In genomic region chr1:85068846-85069245, GRCh38 we compare ENCODE assay signal across 40 cellular contexts. TPM values are rescaled to one million over a fixed set of nuclear protein-coding genes. Genes with fewer than 3 reads are reported as not detected.
"Had no signal": no experiment of that assay in that cellular context is flagged by ENCODE, and none has a peak within 500 bp of the region (broad histone marks: within the 10 kb centered on the region; RNA-seq: fewer than 3 reads in every experiment).

No MANE protein-coding gene starts in this region.

- H3K4me1 Mint-ChIP-seq: activated naive CD4-positive, alpha-beta T cell treated with anti-CD3 and anti-CD28 coated beads, Interleukin-2, amount 50 U/mL, for 24 hours; activated naive CD8-positive, alpha-beta T cell treated with anti-CD3 and anti-CD28 coated beads for 36 hours; activated naive CD8-positive, alpha-beta T cell treated with anti-CD3 and anti-CD28 coated beads, Interleukin-2, amount 10 ng/mL, durations not matched to agents 7 days and 5 days; activated T-helper 17 cell treated with anti-CD3 and anti-CD28 coated beads, Interleukin-2, amount 50 U/mL, for 72 hours; brain; central memory CD8-positive, alpha-beta T cell had no signal

- H3K4me3 ChIP-seq: adrenal gland, ascending aorta, body of pancreas, breast epithelium, cardiac muscle cell had no signal

- H3K4me3 Mint-ChIP-seq: activated naive CD4-positive, alpha-beta T cell treated with anti-CD3 and anti-CD28 coated beads for 36 hours; activated naive CD4-positive, alpha-beta T cell treated with anti-CD3 and anti-CD28 coated beads, Interleukin-2, amount 10 ng/mL, durations not matched to agents 7 days and 5 days; activated naive CD4-positive, alpha-beta T cell treated with anti-CD3 and anti-CD28 coated beads, Interleukin-2, amount 50 U/mL, for 24 hours; activated naive CD8-positive, alpha-beta T cell; activated naive CD8-positive, alpha-beta T cell treated with anti-CD3 and anti-CD28 coated beads for 36 hours; activated naive CD8-positive, alpha-beta T cell treated with anti-CD3 and anti-CD28 coated beads, Interleukin-2, amount 10 ng/mL, durations not matched to agents 7 days and 5 days; activated T-cell treated with anti-CD3 and anti-CD28 coated beads, Interleukin-2, amount 50 U/mL, for 24 hours; activated T-cell treated with anti-CD3 and anti-CD28 coated beads, Interleukin-2, amount 50 U/mL, for 4 hours; activated T-cell treated with anti-CD3 and anti-CD28 coated beads, Interleukin-2, amount 50 U/mL, for 72 hours; activated T-helper 1 cell treated with anti-CD3 and anti-CD28 coated beads, Interleukin-12 subunit alpha, Interleukin-12 subunit beta, Interleukin-2, Interleukin-4 antibody, amounts not matched to agents 30 ng/mL and 10 ng/mL and 1 ng/mL, durations not matched to agents 14 hours and 24 hours and 36 hours; activated T-helper 17 cell treated with anti-CD3 and anti-CD28 coated beads, Interleukin-2, amount 50 U/mL, for 72 hours; brain; central memory CD8-positive, alpha-beta T cell had no signal

- H3K9me3 ChIP-seq: adrenal gland, ascending aorta, body of pancreas, breast epithelium had no signal

- H3K4me1 ChIP-seq: adrenal gland, ascending aorta, body of pancreas, breast epithelium had no signal

- H3K9me3 Mint-ChIP-seq: activated naive CD4-positive, alpha-beta T cell treated with anti-CD3 and anti-CD28 coated beads for 36 hours; activated naive CD4-positive, alpha-beta T cell treated with anti-CD3 and anti-CD28 coated beads, Interleukin-2, amount 10 ng/mL, durations not matched to agents 7 days and 5 days; activated naive CD4-positive, alpha-beta T cell treated with anti-CD3 and anti-CD28 coated beads, Interleukin-2, amount 50 U/mL, for 24 hours; activated naive CD4-positive, alpha-beta T cell treated with anti-CD3 and anti-CD28 coated beads, Interleukin-2, amount 50 U/mL, for 72 hours; activated naive CD8-positive, alpha-beta T cell treated with anti-CD3 and anti-CD28 coated beads for 36 hours; activated naive CD8-positive, alpha-beta T cell treated with anti-CD3 and anti-CD28 coated beads, Interleukin-2, amount 10 ng/mL, durations not matched to agents 7 days and 5 days; activated T-cell treated with anti-CD3 and anti-CD28 coated beads, Interleukin-2, amount 50 U/mL, for 24 hours; activated T-cell treated with anti-CD3 and anti-CD28 coated beads, Interleukin-2, amount 50 U/mL, for 4 hours; activated T-cell treated with anti-CD3 and anti-CD28 coated beads, Interleukin-2, amount 50 U/mL, for 72 hours; activated T-helper 1 cell treated with anti-CD3 and anti-CD28 coated beads, Interleukin-12 subunit alpha, Interleukin-12 subunit beta, Interleukin-2, Interleukin-4 antibody, amounts not matched to agents 30 ng/mL and 10 ng/mL and 1 ng/mL, durations not matched to agents 14 hours and 24 hours and 36 hours; activated T-helper 17 cell treated with anti-CD3 and anti-CD28 coated beads, Interleukin-2, amount 50 U/mL, for 72 hours; activated T-helper 2 cell treated with anti-CD3 and anti-CD28 coated beads, Interferon-gamma antibody, Interleukin-2, Interleukin-4, amounts not matched to agents 10 μg/mL and 5 μg/mL and 100 μg/mL, durations not matched to agents 14 hours and 24 hours and 36 hours; central memory CD8-positive, alpha-beta T cell had no signal

- H3K27ac ChIP-seq: adrenal gland, ascending aorta, body of pancreas, brain microvascular endothelial cell, breast epithelium, cardiac muscle cell had no signal

- H3K27me3 Mint-ChIP-seq: activated naive CD8-positive, alpha-beta T cell treated with anti-CD3 and anti-CD28 coated beads for 36 hours; activated T-cell treated with anti-CD3 and anti-CD28 coated beads, Interleukin-2, amount 50 U/mL, for 24 hours; brain; central memory CD8-positive, alpha-beta T cell had no signal

- FAIRE-seq: astrocyte, bronchial epithelial cell, colon had no signal

- H3K36me3 ChIP-seq: adrenal gland, ascending aorta, brain microvascular endothelial cell, breast epithelium, cardiac muscle cell had no signal

- H3K27ac Mint-ChIP-seq: activated naive CD4-positive, alpha-beta T cell treated with anti-CD3 and anti-CD28 coated beads for 36 hours; activated naive CD4-positive, alpha-beta T cell treated with anti-CD3 and anti-CD28 coated beads, Interleukin-2, amount 10 ng/mL, durations not matched to agents 7 days and 5 days; activated naive CD4-positive, alpha-beta T cell treated with anti-CD3 and anti-CD28 coated beads, Interleukin-2, amount 50 U/mL, for 24 hours; activated naive CD4-positive, alpha-beta T cell treated with anti-CD3 and anti-CD28 coated beads, Interleukin-2, amount 50 U/mL, for 72 hours; activated naive CD8-positive, alpha-beta T cell; activated naive CD8-positive, alpha-beta T cell treated with anti-CD3 and anti-CD28 coated beads for 36 hours; activated naive CD8-positive, alpha-beta T cell treated with anti-CD3 and anti-CD28 coated beads, Interleukin-2, amount 10 ng/mL, durations not matched to agents 7 days and 5 days; activated T-cell treated with anti-CD3 and anti-CD28 coated beads, Interleukin-2, amount 50 U/mL, for 24 hours; activated T-cell treated with anti-CD3 and anti-CD28 coated beads, Interleukin-2, amount 50 U/mL, for 72 hours; activated T-helper 1 cell treated with anti-CD3 and anti-CD28 coated beads, Interleukin-12 subunit alpha, Interleukin-12 subunit beta, Interleukin-2, Interleukin-4 antibody, amounts not matched to agents 30 ng/mL and 10 ng/mL and 1 ng/mL, durations not matched to agents 14 hours and 24 hours and 36 hours; activated T-helper 17 cell treated with anti-CD3 and anti-CD28 coated beads, Interleukin-2, amount 50 U/mL, for 72 hours; activated T-helper 2 cell treated with anti-CD3 and anti-CD28 coated beads, Interferon-gamma antibody, Interleukin-2, Interleukin-4, amounts not matched to agents 10 μg/mL and 5 μg/mL and 100 μg/mL, durations not matched to agents 14 hours and 24 hours and 36 hours; brain had no signal

- DNase-seq: activated effector memory CD4-positive, alpha-beta T cell treated with anti-CD3 and anti-CD28 coated beads, Interleukin-2, amount 50 U/mL, for 16 hours; activated effector memory CD4-positive, alpha-beta T cell treated with Interleukin-2 at 50 U/mL for 16 hours; activated gamma-delta T cell; activated gamma-delta T cell treated with Interleukin-2 at 50 U/mL for 16 hours; activated naive CD4-positive, alpha-beta T cell; activated naive CD4-positive, alpha-beta T cell treated with anti-CD3 and anti-CD28 coated beads for 36 hours; activated naive CD4-positive, alpha-beta T cell treated with anti-CD3 and anti-CD28 coated beads, Interleukin-2, amount 10 ng/mL, durations not matched to agents 7 days and 5 days; activated naive CD4-positive, alpha-beta T cell treated with anti-CD3 and anti-CD28 coated beads, Interleukin-2, amount 50 U/mL, for 16 hours; activated naive CD4-positive, alpha-beta T cell treated with Interleukin-2 at 50 U/mL for 16 hours; activated naive CD8-positive, alpha-beta T cell treated with anti-CD3 and anti-CD28 coated beads for 36 hours; activated naive CD8-positive, alpha-beta T cell treated with anti-CD3 and anti-CD28 coated beads, Interleukin-2, amount 10 ng/mL, durations not matched to agents 7 days and 5 days; activated T-cell treated with anti-CD3 and anti-CD28 coated beads, Interleukin-2, amount 50 U/mL, for 24 hours; activated T-cell treated with anti-CD3 and anti-CD28 coated beads, Interleukin-2, amount 50 U/mL, for 4 hours; activated T-cell treated with anti-CD3 and anti-CD28 coated beads, Interleukin-2, amount 50 U/mL, for 48 hours; activated T-cell treated with anti-CD3 and anti-CD28 coated beads, Interleukin-2, amount 50 U/mL, for 72 hours; adrenal gland; amniotic stem cell; amygdala; anterior cingulate cortex; aorta; body of pancreas; brain microvascular endothelial cell; caudate nucleus; central memory CD4-positive, alpha-beta T cell; cerebellar nuclear complex had no signal

- H3K36me3 Mint-ChIP-seq: activated naive CD4-positive, alpha-beta T cell treated with anti-CD3 and anti-CD28 coated beads, Interleukin-2, amount 10 ng/mL, durations not matched to agents 7 days and 5 days; activated naive CD4-positive, alpha-beta T cell treated with anti-CD3 and anti-CD28 coated beads, Interleukin-2, amount 50 U/mL, for 24 hours; activated naive CD4-positive, alpha-beta T cell treated with anti-CD3 and anti-CD28 coated beads, Interleukin-2, amount 50 U/mL, for 72 hours; activated naive CD8-positive, alpha-beta T cell; activated naive CD8-positive, alpha-beta T cell treated with anti-CD3 and anti-CD28 coated beads for 36 hours; activated naive CD8-positive, alpha-beta T cell treated with anti-CD3 and anti-CD28 coated beads, Interleukin-2, amount 10 ng/mL, durations not matched to agents 7 days and 5 days; brain had no signal

- ATAC-seq: activated naive CD4-positive, alpha-beta T cell treated with anti-CD3 and anti-CD28 coated beads, Interleukin-2, amount 50 U/mL, for 72 hours; activated T-cell treated with anti-CD3 and anti-CD28 coated beads, Interleukin-2, amount 50 U/mL, for 4 hours; activated T-cell treated with anti-CD3 and anti-CD28 coated beads, Interleukin-2, amount 50 U/mL, for 72 hours; activated T-helper 17 cell treated with anti-CD3 and anti-CD28 coated beads, Interleukin-2, amount 50 U/mL, for 72 hours; body of pancreas had no signal

- H3K27me3 ChIP-seq: adrenal gland, ascending aorta, body of pancreas, brain microvascular endothelial cell, breast epithelium, cardiac muscle cell had no signal

RNA-seq across cellular contexts. Expression of gene MCOLN3, which starts 20.5 kb away (rescaled TPM):
- total RNA-seq: chondrocyte had no signal
